Comparison of ENCODE assay signal across 17 cellular contexts in genomic region chr15:75123395-75123794, GRCh38.
DNase-seq lines count a peak whose midpoint lies in the region; ATAC-seq and TF ChIP-seq lines count a peak whose summit lies in the region.
"Had no signal": no experiment of that assay in that cellular context is flagged by ENCODE, and none has a peak within 500 bp of the region (broad histone marks: within the 10 kb centered on the region; RNA-seq: fewer than 3 reads in every experiment).

No MANE protein-coding gene starts in this region.

- no peaks in the 10 kb centered on the region for H3K36me3 ChIP-seq in ACC112 (ENCODE audit: insufficient read depth, low read length)
- no peaks in the 10 kb centered on the region for H3K36me3 ChIP-seq in adipocyte (ENCODE audit: control insufficient read depth, insufficient read depth, low read length, severe bottlenecking)
- H3K36me3 ChIP-seq: gastroesophageal sphincter, transverse colon had no signal

- peak overlapping the region; percentile 31; the same call in 1 of the 2 replicates for H3K27ac ChIP-seq in ACC112 (ENCODE audit: low read depth, low read length)
- H3K27ac ChIP-seq: C4-2B, coronary artery, gastroesophageal sphincter, transverse colon had no signal

- intact Hi-C loops in activated naive CD4-positive, alpha-beta T cell treated with anti-CD3 and anti-CD28 coated beads for 36 hours (cut with micrococcal nuclease), result no loop called here

- peak overlapping the region; percentile 39 for H2AFZ ChIP-seq in ACC112 (ENCODE audit: low read length, unreplicated experiment)

- no peaks in the 10 kb centered on the region for H3K36me3 Mint-ChIP-seq in activated naive CD4-positive, alpha-beta T cell treated with anti-CD3 and anti-CD28 coated beads for 36 hours (ENCODE audit: low read depth)

- H3K4me1 Mint-ChIP-seq in activated naive CD4-positive, alpha-beta T cell treated with anti-CD3 and anti-CD28 coated beads for 36 hours (ENCODE audit: low read depth), result no peaks in the 10 kb centered on the region

- TF ChIP-seq CTCF in fibroblast of villous mesenchyme (IDR thresholded peaks at IDR 0.05; ENCODE audit: insufficient read depth, low read depth, low read length), result no peak

- H3K9me3 ChIP-seq in adipocyte (ENCODE audit: control insufficient read depth, low read length), result no peaks in the 10 kb centered on the region
- H3K9me3 ChIP-seq: gastroesophageal sphincter, transverse colon had no signal

- CTCF ChIA-PET in activated naive CD4-positive, alpha-beta T cell treated with anti-CD3 and anti-CD28 coated beads for 36 hours (lab: Charles Lee), result no interaction called here

- no peaks in the 10 kb centered on the region for H3K9me3 Mint-ChIP-seq in activated naive CD4-positive, alpha-beta T cell treated with anti-CD3 and anti-CD28 coated beads for 36 hours

- H3K27me3 ChIP-seq in ACC112 (ENCODE audit: insufficient read depth, low read length), result no peaks in the 10 kb centered on the region
- H3K27me3 ChIP-seq in adipocyte (replicated peaks; ENCODE audit: control insufficient read depth, insufficient read depth, low read length), result no peaks in the 10 kb centered on the region
- H3K27me3 ChIP-seq: gastroesophageal sphincter, transverse colon had no signal

- H3K4me3 ChIP-seq in ACC112 (ENCODE audit: low read depth, low read length) (no peak overlapping the region), adipocyte (ENCODE audit: low read length) (no peak overlapping the region), fibroblast of villous mesenchyme (ENCODE audit: low read depth, low read length) (no peak overlapping the region)
- H3K4me3 ChIP-seq: coronary artery, gastroesophageal sphincter, transverse colon had no signal

- DNase-seq in H4 (ENCODE audit: low spot score) (peak; percentile 95), adipocyte (ENCODE audit: low read depth) (peak; percentile 82), fibroblast of villous mesenchyme (ENCODE audit: low read depth) (peak; percentile 97), Ammon's horn (ENCODE audit: low spot score) (no peak)
- DNase-seq in activated naive CD4-positive, alpha-beta T cell treated with anti-CD3 and anti-CD28 coated beads for 36 hours, result no peak
- no peak for DNase-seq in activated effector memory CD4-positive, alpha-beta T cell treated with anti-CD3 and anti-CD28 coated beads, Interleukin-2, amount 50 U/mL, for 16 hours
- DNase-seq: NCI-H1694 treated with DMSO at 0.1 percent for 48 hours; NCI-H774; stimulated activated CD4-positive, alpha-beta T cell treated with anti-CD3 and anti-CD28 coated beads, Interleukin-12 subunit alpha, Interleukin-12 subunit beta, amount 100 ng/mL, for 4 hours; transverse colon had no signal

- no peaks in the 10 kb centered on the region for H3K79me2 ChIP-seq in ACC112 (ENCODE audit: control insufficient read depth, insufficient read depth, low read length, unreplicated experiment)

- no peak for ATAC-seq in GM18867 (IDR thresholded peaks at IDR 0.05; ENCODE audit: unreplicated experiment)
- ATAC-seq: gastroesophageal sphincter, left lobe of liver, SK-N-SH treated with all-trans-retinoic acid at 6 μM for 48 hours had no signal

- peaks cover 2% of the 10 kb centered on the region for H3K27me3 Mint-ChIP-seq in activated naive CD4-positive, alpha-beta T cell treated with anti-CD3 and anti-CD28 coated beads for 36 hours (ENCODE audit: low read depth)

- H3K4me1 ChIP-seq in ACC112 (ENCODE audit: control insufficient read depth, insufficient read depth, low read length, unreplicated experiment) (peaks cover 5% of the 10 kb centered on the region), adipocyte (ENCODE audit: control insufficient read depth, insufficient read depth, low read length) (peaks cover 6% of the 10 kb centered on the region)
- H3K4me1 ChIP-seq: gastroesophageal sphincter had no signal

- H3K27ac Mint-ChIP-seq in activated naive CD4-positive, alpha-beta T cell treated with anti-CD3 and anti-CD28 coated beads for 36 hours, result no peak overlapping the region

- peak overlapping the region; percentile 32 for H3K9ac ChIP-seq in adipocyte (ENCODE audit: low read length)

- no peak overlapping the region for H3K4me3 Mint-ChIP-seq in activated naive CD4-positive, alpha-beta T cell treated with anti-CD3 and anti-CD28 coated beads for 36 hours

Comparison
In these comparisons a context has a peak if more than half of its experiments do, and no peak if none do; other contexts are left out.
1. DNase-seq: peak in H4 (single experiment), adipocyte (single experiment) and fibroblast of villous mesenchyme (single experiment); none in activated naive CD4-positive, alpha-beta T cell treated with anti-CD3 and anti-CD28 coated beads for 36 hours (single experiment), activated effector memory CD4-positive, alpha-beta T cell treated with anti-CD3 and anti-CD28 coated beads, Interleukin-2, amount 50 U/mL, for 16 hours (single experiment) and Ammon's horn (single experiment).